In the genomic region with DNA sequence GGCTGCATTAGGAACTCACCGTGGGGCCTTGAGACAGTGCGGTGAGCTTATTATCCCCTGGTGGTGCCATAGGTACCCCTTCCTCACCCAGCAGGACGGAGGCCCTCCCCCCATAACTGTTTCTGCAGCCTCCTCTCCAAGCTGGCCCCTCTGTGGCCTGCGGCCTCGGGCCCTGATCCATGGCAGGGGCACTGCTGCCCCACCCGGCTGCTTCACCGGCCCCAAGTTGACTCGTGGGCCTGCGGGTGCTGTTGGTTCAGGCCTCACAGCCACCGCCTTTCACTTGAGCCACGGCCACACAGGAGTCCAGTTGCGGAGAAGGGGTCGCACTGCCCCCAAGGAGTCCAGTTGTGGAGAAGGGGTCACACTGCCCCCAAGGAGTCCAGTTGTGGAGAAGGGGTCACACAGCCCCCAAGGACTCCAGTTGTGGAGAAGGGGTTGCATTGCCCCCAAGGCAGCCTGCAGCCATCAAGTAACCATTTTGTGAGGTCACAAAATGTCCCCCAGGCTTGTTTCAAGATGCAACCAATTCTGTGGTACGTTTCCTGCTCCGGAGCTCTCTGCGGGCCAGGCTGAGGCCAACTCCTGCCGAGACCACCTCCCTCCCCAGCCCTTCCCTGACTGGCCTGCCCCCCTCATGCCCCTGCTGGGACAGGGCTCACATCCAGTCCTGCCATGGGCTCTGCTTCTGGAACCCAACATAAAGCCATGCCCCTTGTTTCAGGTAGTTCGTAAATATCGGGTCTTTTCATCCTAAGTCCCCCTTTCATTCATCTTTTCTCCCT, we compare ENCODE assay signal across 19 cellular contexts. TPM values are rescaled to one million over a fixed set of nuclear protein-coding genes. Genes with fewer than 3 reads are reported as not detected.
A peak's percentile ranks its signal among the peaks of the same experiment; 100 is the strongest.
DNase-seq lines count a peak whose midpoint lies in the region; ATAC-seq and TF ChIP-seq lines count a peak whose summit lies in the region.
"Had no signal": no experiment of that assay in that cellular context is flagged by ENCODE, and none has a peak within 500 bp of the region (broad histone marks: within the 10 kb centered on the region; RNA-seq: fewer than 3 reads in every experiment).

No MANE protein-coding gene starts in this region.

- H3K36me3 Mint-ChIP-seq in nephron progenitor cell (ENCODE audit: low read depth) = peaks cover 57% of the 10 kb centered on the region
- H3K36me3 Mint-ChIP-seq in activated T-helper 1 cell treated with anti-CD3 and anti-CD28 coated beads, Interleukin-12 subunit alpha, Interleukin-12 subunit beta, Interleukin-2, Interleukin-4 antibody, amounts not matched to agents 30 ng/mL and 10 ng/mL and 1 ng/mL, durations not matched to agents 14 hours and 24 hours and 36 hours (ENCODE audit: low read depth) = no peaks in the 10 kb centered on the region

- TF ChIP-seq CTCF in right atrium auricular region (IDR thresholded peaks at IDR 0.05) = no peak
- TF ChIP-seq CTCF in psoas muscle (IDR thresholded peaks at IDR 0.05) = no peak
- no peak for TF ChIP-seq CTCF in uterus (IDR thresholded peaks at IDR 0.05)
- TF ChIP-seq CTCF in spleen (IDR thresholded peaks at IDR 0.05 in 8 of 11, conservative IDR thresholded peaks at IDR 0.05 in 3 of 11) = no peak
- no peak for TF ChIP-seq CTCF in nephron progenitor cell (IDR thresholded peaks at IDR 0.05)

- no peak for DNase-seq in right atrium auricular region (ENCODE audit: low spot score)
- no peak for DNase-seq in cardiac septum (ENCODE audit: low spot score)
- peak; percentile 33 for DNase-seq in islet precursor cell
- DNase-seq in psoas muscle = no peak
- no peak for DNase-seq in uterus
- DNase-seq in spleen = no peak
- no peak for DNase-seq in nephron progenitor cell
- DNase-seq in activated T-helper 1 cell treated with anti-CD3 and anti-CD28 coated beads, Interleukin-12 subunit alpha, Interleukin-12 subunit beta, Interleukin-2, Interleukin-4 antibody, amounts not matched to agents 30 ng/mL and 10 ng/mL and 1 ng/mL, durations not matched to agents 14 hours and 24 hours and 36 hours (ENCODE audit: low spot score) = no peak
- DNase-seq: DMS53; GDM1; GOT3; Karpas-422; NCI-H1048; NCI-H1417 treated with DMSO at 0.1 percent for 48 hours; NCI-H187 treated with DMSO at 0.1 percent for 48 hours; NCI-H510A; NK-92 treated with Interleukin-12 subunit alpha and Interleukin-12 subunit beta, amount 100 ng/mL, for 24 hours; Peyer's patch had no signal

- peaks cover 32% of the 10 kb centered on the region for H3K4me1 Mint-ChIP-seq in nephron progenitor cell
- H3K4me1 Mint-ChIP-seq in activated T-helper 1 cell treated with anti-CD3 and anti-CD28 coated beads, Interleukin-12 subunit alpha, Interleukin-12 subunit beta, Interleukin-2, Interleukin-4 antibody, amounts not matched to agents 30 ng/mL and 10 ng/mL and 1 ng/mL, durations not matched to agents 14 hours and 24 hours and 36 hours (ENCODE audit: low read depth) = peaks cover 14% of the 10 kb centered on the region

- WGBS in psoas muscle, 3 donors = 76 to 81% (median 80%) methylated on average over 19 of the region's 19 CpGs
- 84 to 94% (median 90%) methylated on average over 13 to 19 of the region's 19 CpGs for WGBS in spleen, 5 donors

- H3K4me3 Mint-ChIP-seq in nephron progenitor cell = no peak overlapping the region
- H3K4me3 Mint-ChIP-seq in activated T-helper 1 cell treated with anti-CD3 and anti-CD28 coated beads, Interleukin-12 subunit alpha, Interleukin-12 subunit beta, Interleukin-2, Interleukin-4 antibody, amounts not matched to agents 30 ng/mL and 10 ng/mL and 1 ng/mL, durations not matched to agents 14 hours and 24 hours and 36 hours = no peak overlapping the region

- H3K27ac Mint-ChIP-seq in nephron progenitor cell = no peak overlapping the region
- H3K27ac Mint-ChIP-seq in activated T-helper 1 cell treated with anti-CD3 and anti-CD28 coated beads, Interleukin-12 subunit alpha, Interleukin-12 subunit beta, Interleukin-2, Interleukin-4 antibody, amounts not matched to agents 30 ng/mL and 10 ng/mL and 1 ng/mL, durations not matched to agents 14 hours and 24 hours and 36 hours = no peak overlapping the region

- H3K4me1 ChIP-seq in right atrium auricular region (peaks cover 0 to 63% of the 10 kb centered on the region in 2 donors), psoas muscle (peaks cover 67% of the 10 kb centered on the region), uterus (no peaks in the 10 kb centered on the region), spleen (peaks cover 7 to 30% (median 19%) of the 10 kb centered on the region in 6 donors)

- H3K4me3 ChIP-seq in right atrium auricular region (no peak overlapping the region), psoas muscle (no peak overlapping the region), uterus (no peak overlapping the region), spleen (no peak overlapping the region)
- H3K4me3 ChIP-seq: Peyer's patch, SJSA1 had no signal

- no peaks in the 10 kb centered on the region for H3K27me3 ChIP-seq in right atrium auricular region
- H3K27me3 ChIP-seq in psoas muscle (ENCODE audit: insufficient read depth in 3 of 3, low read length in 2 of 3) = no peaks in the 10 kb centered on the region
- H3K27me3 ChIP-seq in uterus = no peaks in the 10 kb centered on the region
- H3K27me3 ChIP-seq in spleen (replicated peaks in 1 of 7) = peaks cover 0 to 65% (median 12%) of the 10 kb centered on the region in 7 donors
- H3K27me3 ChIP-seq: Peyer's patch, SJSA1 had no signal

- peak overlapping the region; percentile 76 to 91 for H3K27ac ChIP-seq in right atrium auricular region
- H3K27ac ChIP-seq in psoas muscle = peak overlapping the region; percentile 94
- H3K27ac ChIP-seq in uterus = peak overlapping the region; percentile 36 to 74
- no peak overlapping the region for H3K27ac ChIP-seq in spleen
- H3K27ac ChIP-seq: Peyer's patch, SJSA1 had no signal

- H3K9me3 ChIP-seq in right atrium auricular region = no peaks in the 10 kb centered on the region
- H3K9me3 ChIP-seq in psoas muscle = no peaks in the 10 kb centered on the region
- H3K9me3 ChIP-seq in uterus = no peaks in the 10 kb centered on the region
- H3K9me3 ChIP-seq in spleen = peaks cover 0 to 11% (median 0%) of the 10 kb centered on the region in 8 donors
- H3K9me3 ChIP-seq: Peyer's patch, SJSA1 had no signal

- peaks cover 25% of the 10 kb centered on the region for H3K9me3 Mint-ChIP-seq in nephron progenitor cell
- H3K9me3 Mint-ChIP-seq in activated T-helper 1 cell treated with anti-CD3 and anti-CD28 coated beads, Interleukin-12 subunit alpha, Interleukin-12 subunit beta, Interleukin-2, Interleukin-4 antibody, amounts not matched to agents 30 ng/mL and 10 ng/mL and 1 ng/mL, durations not matched to agents 14 hours and 24 hours and 36 hours = peaks cover 6% of the 10 kb centered on the region

- intact Hi-C loops in cardiac septum (cut with DNase I) = no loop called here
- intact Hi-C loops in psoas muscle (cut with DNase I) = no loop called here
- intact Hi-C loops in uterus (cut with DNase I; ENCODE audit: low total_unique reads) = no loop called here
- intact Hi-C loops in spleen (cut with DNase I; ENCODE audit: low total_unique reads) = no loop called here
- intact Hi-C loops in activated T-helper 1 cell treated with anti-CD3 and anti-CD28 coated beads, Interleukin-12 subunit alpha, Interleukin-12 subunit beta, Interleukin-2, Interleukin-4 antibody, amounts not matched to agents 30 ng/mL and 10 ng/mL and 1 ng/mL, durations not matched to agents 14 hours and 24 hours and 36 hours (cut with micrococcal nuclease) = no loop called here

- no peaks in the 10 kb centered on the region for H3K36me3 ChIP-seq in right atrium auricular region
- H3K36me3 ChIP-seq in psoas muscle (ENCODE audit: insufficient read depth in 1 of 2, low read depth in 1 of 2) = no peaks in the 10 kb centered on the region
- H3K36me3 ChIP-seq in uterus = no peaks in the 10 kb centered on the region
- H3K36me3 ChIP-seq in spleen = peaks cover 0 to 7% (median 0%) of the 10 kb centered on the region in 6 donors
- H3K36me3 ChIP-seq: Peyer's patch had no signal

- H3K27me3 Mint-ChIP-seq in nephron progenitor cell (ENCODE audit: low read depth, poor library complexity) = peaks cover 21% of the 10 kb centered on the region
- peaks cover 31% of the 10 kb centered on the region for H3K27me3 Mint-ChIP-seq in activated T-helper 1 cell treated with anti-CD3 and anti-CD28 coated beads, Interleukin-12 subunit alpha, Interleukin-12 subunit beta, Interleukin-2, Interleukin-4 antibody, amounts not matched to agents 30 ng/mL and 10 ng/mL and 1 ng/mL, durations not matched to agents 14 hours and 24 hours and 36 hours (ENCODE audit: insufficient read depth)

- TF ChIP-seq POLR2A in uterus (IDR thresholded peaks at IDR 0.05) = no peak
- TF ChIP-seq POLR2A in spleen (IDR thresholded peaks at IDR 0.05) = no peak

- ATAC-seq in psoas muscle = no peak

RNA-seq across cellular contexts. Expression of a gene that starts 4.6 kb away (rescaled TPM):
- 10 to 100 TPM; 71.2 to 88.5 TPM for total RNA-seq in right atrium auricular region
- 157 TPM for total RNA-seq in cardiac septum
- total RNA-seq in psoas muscle = 100 to 1,000 TPM in 1 of 4 donors, 10 to 100 TPM in 3; 91.9 to 108 (median 93.4) TPM
- 10 to 100 TPM; 42.3 to 62.6 (median 50.4) TPM for polyA plus RNA-seq in psoas muscle
- total RNA-seq in uterus = 100 to 1,000 TPM in 2 of 4 donors, 10 to 100 TPM in 2; 62.8 to 199 (median 121) TPM
- 100 to 1,000 TPM; 110 to 164 (median 144) TPM for total RNA-seq in spleen
- polyA plus RNA-seq in spleen = 10 to 100 TPM; 40.4 to 46.3 (median 44.4) TPM
- 212 and 226 TPM in 2 replicates for total RNA-seq in activated T-helper 1 cell treated with anti-CD3 and anti-CD28 coated beads, Interleukin-12 subunit alpha, Interleukin-12 subunit beta, Interleukin-2, Interleukin-4 antibody, amounts not matched to agents 30 ng/mL and 10 ng/mL and 1 ng/mL, durations not matched to agents 14 hours and 24 hours and 36 hours

RNA-seq across cellular contexts. Expression of a gene that starts 41.5 kb away (rescaled TPM):
- total RNA-seq in right atrium auricular region = 1 to 10 TPM; 1.0 to 4.5 TPM
- total RNA-seq in cardiac septum = 3.5 TPM
- total RNA-seq in psoas muscle = 1 to 10 TPM; 1.1 to 1.5 (median 1.2) TPM
- polyA plus RNA-seq in psoas muscle = 1 to 10 TPM in 1 of 3 donors, under 1 TPM in 2; 0.52 to 1.3 (median 0.80) TPM
- total RNA-seq in uterus = 1 to 10 TPM in 3 of 4 donors, under 1 TPM in 1; 0.26 to 4.6 (median 4.0) TPM
- 1 to 10 TPM in 3 of 7 donors, under 1 TPM in 1, not detected in 3; 0.46 to 2.2 (median 1.3) TPM for total RNA-seq in spleen
- under 1 TPM; 0.24 to 0.67 (median 0.57) TPM for polyA plus RNA-seq in spleen
- not detected in 2 replicates for total RNA-seq in activated T-helper 1 cell treated with anti-CD3 and anti-CD28 coated beads, Interleukin-12 subunit alpha, Interleukin-12 subunit beta, Interleukin-2, Interleukin-4 antibody, amounts not matched to agents 30 ng/mL and 10 ng/mL and 1 ng/mL, durations not matched to agents 14 hours and 24 hours and 36 hours

Comparison
In these comparisons a context has a peak if more than half of its experiments do, and no peak if none do; other contexts are left out.
1. H3K27ac ChIP-seq: peak in right atrium auricular region (2 of 2), psoas muscle (single experiment) and uterus (2 of 2); none in spleen (0 of 8).